In the genomic region with DNA sequence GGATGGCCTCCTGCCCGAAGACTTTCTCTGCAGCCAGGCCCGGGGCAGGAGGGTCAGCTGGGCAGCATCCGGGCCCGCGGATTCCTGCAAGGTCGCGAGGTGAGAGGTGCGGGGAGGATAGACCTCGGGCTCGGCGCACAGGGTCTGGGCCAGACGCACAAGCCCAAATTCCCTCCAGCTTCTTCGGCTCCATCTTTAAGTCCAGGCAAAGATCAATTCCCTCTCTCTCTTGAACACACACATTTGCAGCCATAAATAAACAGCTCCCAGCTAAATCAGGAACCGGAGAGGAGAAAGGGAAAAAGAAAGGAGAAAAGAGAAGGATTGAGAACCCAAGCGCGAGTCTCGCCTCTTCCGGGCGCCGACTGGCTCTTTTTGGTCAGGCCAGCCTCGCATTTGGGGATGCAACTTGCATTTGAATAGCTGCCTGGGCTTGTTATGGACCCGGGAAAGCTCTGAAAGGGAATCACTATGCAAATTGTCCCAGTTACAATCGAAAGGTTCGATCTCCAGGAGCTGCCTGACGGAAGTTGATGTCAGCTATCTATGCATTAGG, we compare ENCODE assay signal across 10 cellular contexts. TPM values are rescaled to one million over a fixed set of nuclear protein-coding genes. Genes with fewer than 3 reads are reported as not detected.
A peak's percentile ranks its signal among the peaks of the same experiment; 100 is the strongest.
DNase-seq lines count a peak whose midpoint lies in the region; ATAC-seq and TF ChIP-seq lines count a peak whose summit lies in the region.
"Had no signal": no experiment of that assay in that cellular context is flagged by ENCODE, and none has a peak within 500 bp of the region (broad histone marks: within the 10 kb centered on the region; RNA-seq: fewer than 3 reads in every experiment).

No MANE protein-coding gene starts in this region.

- H3K27ac ChIP-seq in liver (ENCODE audit: low read depth in 1 of 2, low read length in 2 of 2), result peak overlapping the region; percentile 97 to 98
- no peak overlapping the region for H3K27ac ChIP-seq in suprapubic skin

- H3K9me3 ChIP-seq in liver (ENCODE audit: control insufficient read depth in 4 of 4, low read length in 3 of 4) (no peaks in the 10 kb centered on the region), suprapubic skin (no peaks in the 10 kb centered on the region)

- WGBS in liver, result under 1% methylated on average over 25 of the region's 25 CpGs
- 3% methylated on average over 25 of the region's 25 CpGs for WGBS in suprapubic skin

- H3K36me3 Mint-ChIP-seq in activated CD4-positive, alpha-beta T cell treated with anti-CD3 and anti-CD28 coated beads for 36 hours (ENCODE audit: low read depth), result no peaks in the 10 kb centered on the region

- H3K36me3 ChIP-seq in liver (ENCODE audit: control insufficient read depth in 4 of 4, insufficient read depth in 3 of 4, low read depth in 1 of 4, low read length in 3 of 4) (no peaks in the 10 kb centered on the region), suprapubic skin (no peaks in the 10 kb centered on the region)

- peaks cover 11 to 67% (median 46%) of the 10 kb centered on the region in 4 donors for H3K4me1 ChIP-seq in liver (ENCODE audit: control insufficient read depth in 4 of 4, insufficient read depth in 4 of 4, low read length in 3 of 4)
- H3K4me1 ChIP-seq in suprapubic skin, result peaks cover 30% of the 10 kb centered on the region

- ATAC-seq in activated CD4-positive, alpha-beta T cell treated with anti-CD3 and anti-CD28 coated beads for 36 hours, result no peak
- ATAC-seq in GM21786 (IDR thresholded peaks at IDR 0.05; ENCODE audit: unreplicated experiment) (no peak), GM21390 (IDR thresholded peaks at IDR 0.05; ENCODE audit: unreplicated experiment) (no peak)

- peak overlapping the region; percentile 50 for H3K4me3 Mint-ChIP-seq in activated CD4-positive, alpha-beta T cell treated with anti-CD3 and anti-CD28 coated beads for 36 hours

- H3K27me3 ChIP-seq in liver (ENCODE audit: control insufficient read depth in 4 of 4, insufficient read depth in 4 of 4, low read length in 3 of 4), result no peaks in the 10 kb centered on the region
- peaks cover 99% of the 10 kb centered on the region for H3K27me3 ChIP-seq in suprapubic skin

- H3K4me1 Mint-ChIP-seq in activated CD4-positive, alpha-beta T cell treated with anti-CD3 and anti-CD28 coated beads for 36 hours, result peaks cover 24% of the 10 kb centered on the region

- no peak for TF ChIP-seq POLR2A in suprapubic skin (IDR thresholded peaks at IDR 0.05)

- in situ Hi-C loops in astrocyte of the cerebellum (cut with HindIII; ENCODE audit: low sequenced_read_pairs), result no loop called here

- H3K4me3 ChIP-seq in astrocyte of the cerebellum (ENCODE audit: low read depth, low read length), result peak overlapping the region; percentile 18
- peak overlapping the region; percentile 45 to 75 (median 55) for H3K4me3 ChIP-seq in liver (ENCODE audit: low read depth in 1 of 3, low read length in 3 of 3)
- peak overlapping the region; percentile 39 for H3K4me3 ChIP-seq in suprapubic skin

- CTCF ChIA-PET in activated CD4-positive, alpha-beta T cell treated with anti-CD3 and anti-CD28 coated beads for 36 hours (lab: Charles Lee), result interaction anchor here (0.6 to 3.2 kb wide), 7 partner anchors 8 to 1064 kb away, joined by 3 to 20 read pairs (median 4); no protein-coding TSS in a partner anchor

- H3K9ac ChIP-seq in liver (ENCODE audit: low read depth in 1 of 2, low read length in 2 of 2), result peak overlapping the region; percentile 56 to 73

- DNase-seq in activated CD4-positive, alpha-beta T cell treated with anti-CD3 and anti-CD28 coated beads for 36 hours, result no peak
- no peak for DNase-seq in activated CD4-positive, alpha-beta T cell treated with anti-CD3 and anti-CD28 coated beads for 1 hour
- no peak for DNase-seq in astrocyte of the cerebellum (ENCODE audit: low read depth)
- DNase-seq in suprapubic skin (ENCODE audit: low spot score in 2 of 2), result no peak
- DNase-seq in HPDE6-E6E7 (ENCODE audit: extremely low spot score), result no peak
- DNase-seq: NCI-H2227 treated with DMSO at 0.1 percent for 48 hours had no signal

- TF ChIP-seq CTCF in astrocyte of the cerebellum (IDR thresholded peaks at IDR 0.05; ENCODE audit: low read depth, low read length, missing control alignments), result no peak
- no peak for TF ChIP-seq CTCF in liver (IDR thresholded peaks at IDR 0.05; ENCODE audit: low read depth, low read length, missing input control)
- no peak for TF ChIP-seq CTCF in suprapubic skin (IDR thresholded peaks at IDR 0.05)

- H3K27ac Mint-ChIP-seq in activated CD4-positive, alpha-beta T cell treated with anti-CD3 and anti-CD28 coated beads for 36 hours, result no peak overlapping the region

- TF ChIP-seq EP300 in suprapubic skin (IDR thresholded peaks at IDR 0.05), result no peak

- TF ChIP-seq RAD21 in liver (IDR thresholded peaks at IDR 0.05), result no peak

- intact Hi-C loops in activated CD4-positive, alpha-beta T cell treated with anti-CD3 and anti-CD28 coated beads for 36 hours (cut with DNase I, micrococcal nuclease), result loop anchor here in 1 of 2 experiments (2.0 kb wide), 1 partner anchor 14 kb away; a partner anchor contains a TSS

- peaks cover 71% of the 10 kb centered on the region for H3K27me3 Mint-ChIP-seq in activated CD4-positive, alpha-beta T cell treated with anti-CD3 and anti-CD28 coated beads for 36 hours

- H3K9me3 Mint-ChIP-seq in activated CD4-positive, alpha-beta T cell treated with anti-CD3 and anti-CD28 coated beads for 36 hours (ENCODE audit: low read depth), result no peaks in the 10 kb centered on the region

- POLR2A ChIA-PET in activated CD4-positive, alpha-beta T cell treated with anti-CD3 and anti-CD28 coated beads for 36 hours (lab: Charles Lee), result no interaction called here

TF ChIP-seq in liver, 16 proteins besides CTCF, POLR2A, EP300 and RAD21:
- TF ChIP-seq TAF1 (conservative IDR thresholded peaks at IDR 0.05) (peak; percentile 17), RXRA (IDR thresholded peaks at IDR 0.05) (peak in 1 of 2 donors; percentile 50), HNF4G (IDR thresholded peaks at IDR 0.05) (no peak), YY1 (IDR thresholded peaks at IDR 0.05) (no peak), NR2F2 (IDR thresholded peaks at IDR 0.05) (no peak)

RNA-seq across cellular contexts. Expression of a gene that starts 14.5 kb away (rescaled TPM):
- total RNA-seq in activated CD4-positive, alpha-beta T cell treated with anti-CD3 and anti-CD28 coated beads for 36 hours, result not detected
- total RNA-seq in liver (10 to 100 TPM; 14.1 to 51.0 TPM), suprapubic skin (under 1 TPM in 1 of 4 donors, not detected in 3; 0.29 TPM)
- 10 to 100 TPM in 1 of 2 donors, 1 to 10 TPM in 1; 7.7 to 15.4 TPM for polyA plus RNA-seq in liver
- total RNA-seq: A673 had no signal

Comparison
In these comparisons a context has a peak if more than half of its experiments do, and no peak if none do; other contexts are left out.
1. RNA of a gene that starts 14.5 kb away (total RNA-seq): 14.1 to 51.0 TPM in liver; not detected in activated CD4-positive, alpha-beta T cell treated with anti-CD3 and anti-CD28 coated beads for 36 hours and 0.29 TPM in suprapubic skin; every median in the first group is over 10 times any median in the second.
2. Peak in every context shown above with its lines, with median percentiles within 50 percentile points of each other: H3K4me3 ChIP-seq.